Comparison of ENCODE assay signal across 24 cellular contexts in the genomic region with DNA sequence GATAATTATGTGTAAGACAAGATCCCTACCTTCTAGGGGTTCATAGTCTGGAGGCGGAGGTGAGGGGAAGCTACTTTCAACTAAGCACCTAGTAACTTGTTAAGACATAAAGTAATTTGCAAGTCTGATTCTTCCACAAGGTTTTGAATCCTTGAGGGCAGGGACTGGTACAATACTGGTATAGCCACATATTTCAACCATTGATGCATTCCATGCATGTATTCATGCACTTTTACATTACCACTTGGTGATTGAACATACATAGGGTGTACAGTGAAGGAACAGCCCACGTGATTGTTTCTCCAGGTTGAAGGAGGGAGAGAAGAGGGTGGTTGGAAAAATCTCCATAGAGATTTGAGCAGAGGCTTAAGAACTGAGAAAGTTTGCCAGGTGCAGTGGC.
DNase-seq lines count a peak whose midpoint lies in the region; ATAC-seq, FAIRE-seq and TF ChIP-seq lines count a peak whose summit lies in the region.
"Had no signal": no experiment of that assay in that cellular context is flagged by ENCODE, and none has a peak within 500 bp of the region (broad histone marks: within the 10 kb centered on the region; RNA-seq: fewer than 3 reads in every experiment).

No MANE protein-coding gene starts in this region.

- intact Hi-C loops in PC-9 (cut with micrococcal nuclease; ENCODE audit: unreplicated experiment) = loop anchor here (5.0 to 10.0 kb wide), 2 partner anchors 302 to 386 kb away; no protein-coding TSS in a partner anchor

- no peak overlapping the region for H3K18ac ChIP-seq in H1 (ENCODE audit: extremely low read depth, low read length)

- 0 out of 2 replicates have a peak overlapping the region, but pooled peaks have one; percentile 17 for H2BK12ac ChIP-seq in H1 (ENCODE audit: low read depth, low read length)

- H3K4me1 ChIP-seq in PC-9 (replicated peaks; ENCODE audit: insufficient read depth) (peaks cover 83% of the 10 kb centered on the region), H1 (replicated peaks in 1 of 4; ENCODE audit: control insufficient read depth in 3 of 4, insufficient read depth in 4 of 4, low read length in 3 of 4) (peaks cover 8 to 21% (median 15%) of the 10 kb centered on the region in 4 experiments; a peak in 6 of 7 replicates), foreskin keratinocyte (no peaks in the 10 kb centered on the region)
- H3K4me1 ChIP-seq: BLaER1 had no signal

- no peaks in the 10 kb centered on the region for H3K79me1 ChIP-seq in H1 (ENCODE audit: low read depth, low read length)

- no TSS peak for BruUV-seq in PC-9 (replicated peaks; lab: Mats Ljungman, UMichigan)

- no peak overlapping the region for H3K9ac ChIP-seq in H1 (replicated peaks in 1 of 4; ENCODE audit: extremely low read depth in 1 of 4, low read depth in 3 of 4, low read length in 3 of 4)
- H3K9ac ChIP-seq: BLaER1 had no signal

- no peak for FAIRE-seq in H1 (lab: Jason Lieb, UNC)
- FAIRE-seq: A204.1, D721Med, GM12891, GM18507 had no signal

- H2BK120ac ChIP-seq in H1 (replicated peaks; ENCODE audit: low read depth, low read length) = no peak overlapping the region

- peak; percentile 11 for ATAC-seq in foreskin keratinocyte
- no peak for ATAC-seq in HG02852 (IDR thresholded peaks at IDR 0.05; ENCODE audit: unreplicated experiment)
- ATAC-seq: CD8-positive, alpha-beta T cell had no signal

- no peak for TF ChIP-seq CTCF in PC-9 (conservative IDR thresholded peaks at IDR 0.05)
- no peak for TF ChIP-seq CTCF in H1 (IDR thresholded peaks at IDR 0.05; ENCODE audit: control extremely low read depth in 1 of 3, insufficient read depth in 1 of 3, low read depth in 1 of 3, low read length in 3 of 3)
- no peak for TF ChIP-seq CTCF in foreskin keratinocyte (conservative IDR thresholded peaks at IDR 0.05)
- TF ChIP-seq CTCF in type B pancreatic cell (conservative IDR thresholded peaks at IDR 0.05) = no peak

- H3K79me2 ChIP-seq in PC-9 (ENCODE audit: low read depth) = no peaks in the 10 kb centered on the region
- no peaks in the 10 kb centered on the region for H3K79me2 ChIP-seq in H1 (ENCODE audit: control insufficient read depth in 1 of 2, insufficient read depth in 2 of 2, low read length in 2 of 2)

- no peak overlapping the region for H3K14ac ChIP-seq in H1 (ENCODE audit: insufficient read length)

- no peak overlapping the region for H3K56ac ChIP-seq in H1 (replicated peaks; ENCODE audit: insufficient read length, low read depth, low read length)

- no peaks in the 10 kb centered on the region for H3K9me2 ChIP-seq in PC-9 (ENCODE audit: insufficient read depth)

- H3K27me3 ChIP-seq in PC-9 (ENCODE audit: insufficient read depth, low read depth) = no peaks in the 10 kb centered on the region
- peaks cover 0 to 11% (median 4%) of the 10 kb centered on the region in 4 experiments; a peak in 4 of 7 replicates for H3K27me3 ChIP-seq in H1 (replicated peaks in 1 of 4; ENCODE audit: control insufficient read depth in 3 of 4, extremely low read depth in 1 of 4, insufficient read depth in 3 of 4, low read length in 3 of 4)
- H3K27me3 ChIP-seq in foreskin keratinocyte = peaks cover 26% of the 10 kb centered on the region
- H3K27me3 ChIP-seq: BLaER1 had no signal

- H3K4me3 ChIP-seq in PC-9 = no peak overlapping the region
- no peak overlapping the region for H3K4me3 ChIP-seq in H1 (ENCODE audit: extremely low read depth in 1 of 4, insufficient read depth in 2 of 4, low read depth in 3 of 4, low read length in 4 of 4)
- H3K4me3 ChIP-seq: BLaER1 had no signal

- no peak overlapping the region for H2BK20ac ChIP-seq in H1 (ENCODE audit: low read length)

- H4K20me1 ChIP-seq in PC-9 (ENCODE audit: insufficient read depth) (no peaks in the 10 kb centered on the region), H1 (replicated peaks in 1 of 2; ENCODE audit: control insufficient read depth in 1 of 2, insufficient read depth in 2 of 2, low read length in 2 of 2) (no peaks in the 10 kb centered on the region)
- H4K20me1 ChIP-seq: BLaER1 had no signal

- H3K36me3 Mint-ChIP-seq in type B pancreatic cell = no peaks in the 10 kb centered on the region
- H3K36me3 Mint-ChIP-seq: CD4-positive, CD25-positive, alpha-beta regulatory T cell; CD8-positive, alpha-beta T cell had no signal

- 83% methylated on average over 2 of the region's 2 CpGs; no CpG with 5 or more reads in 1 of the 2 experiments for WGBS in H1 (ENCODE audit: extremely low coverage in 1 of 2, insufficient coverage in 1 of 2, insufficient read length in 1 of 2, insufficient replicate concordance in 2 of 2, low coverage in 1 of 2, low lambda C conversion rate in 2 of 2, missing lambda C conversion rate in 1 of 2), 2 experiments

- no peak overlapping the region for H3K23ac ChIP-seq in H1 (ENCODE audit: insufficient read length)

- H3K36me3 ChIP-seq in PC-9 (ENCODE audit: low read depth) (no peaks in the 10 kb centered on the region), H1 (ENCODE audit: control insufficient read depth in 2 of 4, insufficient read depth in 4 of 4, low read length in 3 of 4) (no peaks in the 10 kb centered on the region)
- H3K36me3 ChIP-seq: BLaER1 had no signal

- H3K27ac Mint-ChIP-seq in type B pancreatic cell = peak overlapping the region; percentile 34
- H3K27ac Mint-ChIP-seq: B cell; CD4-positive, CD25-positive, alpha-beta regulatory T cell; CD8-positive, alpha-beta T cell had no signal

- no peak overlapping the region for H4K8ac ChIP-seq in H1 (ENCODE audit: extremely low read depth, insufficient read depth, low read length)

- H3K27ac ChIP-seq in PC-9 (no peak overlapping the region), H1 (ENCODE audit: low read depth, low read length) (no peak overlapping the region), foreskin keratinocyte (no peak overlapping the region)
- H3K27ac ChIP-seq: 22Rv1, BLaER1, C4-2B had no signal

- H3K9me3 Mint-ChIP-seq in type B pancreatic cell = peaks cover 3% of the 10 kb centered on the region
- H3K9me3 Mint-ChIP-seq: CD4-positive, CD25-positive, alpha-beta regulatory T cell; CD8-positive, alpha-beta T cell had no signal

- H4K91ac ChIP-seq in H1 (replicated peaks; ENCODE audit: insufficient read length, low read length) = no peak overlapping the region

- no peak overlapping the region for H2AK5ac ChIP-seq in H1 (ENCODE audit: low read depth, low read length)

- DNase-seq in PC-9 (peak in 1 of 2 experiments; percentile 82), H1 (ENCODE audit: low read depth in 1 of 2, low spot score in 2 of 2) (no peak), foreskin keratinocyte (peak in 1 of 2 donors; percentile 25), type B pancreatic cell (ENCODE audit: extremely low spot score, unreplicated experiment) (no peak), COR-L47 (lab: John Stamatoyannopoulos, UW) (no peak), NCI-H1048 (lab: John Stamatoyannopoulos, UW) (no peak)
- DNase-seq: CD4-positive, CD25-positive, alpha-beta regulatory T cell; CD8-positive, alpha-beta T cell; DMS 273 treated with DMSO at 0.1 percent for 48 hours; DMS79; EL; GF-D8; GOT3; H7; HCEC 1CT had no signal

- CTCF ChIA-PET in PC-9 (lab: Charles Lee) (no interaction called here), H1 (lab: Charles Lee; ENCODE audit: partially characterized antibody) (interaction anchor here (1.0 to 6.2 kb wide), 8 partner anchors 9 to 232 kb away, joined by 3 to 60 read pairs (median 21); no protein-coding TSS in a partner anchor)

- H2BK5ac ChIP-seq in H1 (ENCODE audit: low read depth, low read length) = no peak overlapping the region

- peak overlapping the region; percentile 1 for H3K4me3 Mint-ChIP-seq in type B pancreatic cell
- H3K4me3 Mint-ChIP-seq: B cell; CD4-positive, CD25-positive, alpha-beta regulatory T cell; CD8-positive, alpha-beta T cell had no signal

- no peak overlapping the region for H2BK15ac ChIP-seq in H1 (ENCODE audit: low read length)

- peak overlapping the region; percentile 43 for H3K4me2 ChIP-seq in PC-9
- H3K4me2 ChIP-seq in H1 (ENCODE audit: insufficient read depth in 1 of 2, low read depth in 2 of 2, low read length in 2 of 2) = no peak overlapping the region
- H3K4me2 ChIP-seq: BLaER1 had no signal

- POLR2A ChIA-PET in PC-9 (lab: Charles Lee; ENCODE audit: unreplicated experiment) = no interaction called here
- POLR2A ChIA-PET in H1 (lab: Charles Lee; ENCODE audit: partially characterized antibody) = no interaction called here

- TF ChIP-seq POLR2A in H1 (IDR thresholded peaks at IDR 0.05; ENCODE audit: control extremely low read depth in 1 of 2, low read depth in 2 of 2, low read length in 2 of 2) = no peak

- H4K5ac ChIP-seq in H1 (ENCODE audit: insufficient read length, low read depth, low read length) = no peak overlapping the region

- no peak overlapping the region for H3K4ac ChIP-seq in H1 (replicated peaks; ENCODE audit: insufficient read length, low read depth, low read length)

- H2AFZ ChIP-seq in PC-9 = no peak overlapping the region
- H2AFZ ChIP-seq in H1 (ENCODE audit: low read length) = no peak overlapping the region

- H3K27me3 Mint-ChIP-seq in type B pancreatic cell = peaks cover 30% of the 10 kb centered on the region

- peaks cover 48% of the 10 kb centered on the region for H3F3A ChIP-seq in PC-9 (ENCODE audit: insufficient read depth, low read depth)

- no peaks in the 10 kb centered on the region for H3K23me2 ChIP-seq in H1 (ENCODE audit: low read depth, low read length)

- TF ChIP-seq EP300 in H1 (IDR thresholded peaks at IDR 0.05; ENCODE audit: borderline replicate concordance in 1 of 2, low read depth in 2 of 2, low read length in 2 of 2) = no peak

- H3K9me3 ChIP-seq in PC-9 (ENCODE audit: insufficient read depth, low read depth) (no peaks in the 10 kb centered on the region), H1 (ENCODE audit: insufficient read depth in 2 of 2, low read depth in 1 of 2, low read length in 1 of 2) (no peaks in the 10 kb centered on the region)
- H3K9me3 ChIP-seq: BLaER1 had no signal

- no peak for TF ChIP-seq RAD21 in H1 (IDR thresholded peaks at IDR 0.05 in 1 of 2, conservative IDR thresholded peaks at IDR 0.05 in 1 of 2; ENCODE audit: low read depth in 2 of 2, low read length in 2 of 2)

- H3K4me1 Mint-ChIP-seq in type B pancreatic cell (ENCODE audit: unreplicated experiment) = peaks cover 26% of the 10 kb centered on the region
- H3K4me1 Mint-ChIP-seq: B cell; CD4-positive, CD25-positive, alpha-beta regulatory T cell had no signal

TF ChIP-seq in H1, 55 proteins besides CTCF, POLR2A, EP300 and RAD21 (continues in another document):
- TF ChIP-seq CHD1 (IDR thresholded peaks at IDR 0.05; ENCODE audit: low read depth, low read length) = no peak
- no peak for TF ChIP-seq KDM5A (IDR thresholded peaks at IDR 0.05; ENCODE audit: low read length)
- TF ChIP-seq RFX5 (IDR thresholded peaks at IDR 0.05; ENCODE audit: borderline replicate concordance, low read depth, low read length) = no peak
